ENCODE assay signal across 7 cellular contexts in genomic region chr1:150696151-150696550, GRCh38. TPM values are rescaled to one million over a fixed set of nuclear protein-coding genes. Genes with fewer than 3 reads are reported as not detected.
DNase-seq lines count a peak whose midpoint lies in the region; ATAC-seq and TF ChIP-seq lines count a peak whose summit lies in the region.

No MANE protein-coding gene starts in this region.

- peak overlapping the region; percentile 99 for H3K27ac Mint-ChIP-seq in HFFc6

- H3K4me3 ChIP-seq in SU-DHL-6 (ENCODE audit: insufficient read depth, low read length, poor library complexity, severe bottlenecking) (peak overlapping the region; percentile 99), fibroblast of villous mesenchyme (ENCODE audit: low read depth, low read length) (peak overlapping the region; percentile 65), skeletal muscle tissue (ENCODE audit: low read length in 3 of 3) (peak overlapping the region; percentile 22 to 92 (median 86))

- H3K9me3 ChIP-seq in SU-DHL-6 (ENCODE audit: insufficient read depth, low read length) (no peaks in the 10 kb centered on the region), skeletal muscle tissue (ENCODE audit: control insufficient read depth in 3 of 3, low read length in 3 of 3) (no peaks in the 10 kb centered on the region)

- H3K27ac ChIP-seq in SU-DHL-6 (ENCODE audit: low read depth, low read length) (peak overlapping the region; percentile 52), skeletal muscle tissue (ENCODE audit: low read depth, low read length) (no peak overlapping the region)

- H3K36me3 ChIP-seq in SU-DHL-6 (ENCODE audit: low read length) (peaks cover 25% of the 10 kb centered on the region), skeletal muscle tissue (ENCODE audit: control insufficient read depth in 3 of 3, insufficient read depth in 3 of 3, low read length in 3 of 3) (peaks cover 4 to 25% (median 20%) of the 10 kb centered on the region in 3 donors)

- no peaks in the 10 kb centered on the region for H3K9me2 ChIP-seq in SU-DHL-6 (replicated peaks; ENCODE audit: insufficient read depth, low read length)

- peaks cover 31% of the 10 kb centered on the region for H3K4me1 Mint-ChIP-seq in HFFc6 (ENCODE audit: low read depth)

- H3K4me3 Mint-ChIP-seq in HFFc6 = peak overlapping the region; percentile 99

- DNase-seq in HFFc6 (no peak), fibroblast of villous mesenchyme (ENCODE audit: low read depth) (no peak), NCI-H446 (lab: John Stamatoyannopoulos, UW) (no peak)

- H3F3A ChIP-seq in SU-DHL-6 (ENCODE audit: insufficient read depth) = peaks cover 34% of the 10 kb centered on the region

- H4K20me1 ChIP-seq in SU-DHL-6 (ENCODE audit: low read depth, low read length) = no peaks in the 10 kb centered on the region

- peaks cover 15% of the 10 kb centered on the region for H3K36me3 Mint-ChIP-seq in HFFc6 (ENCODE audit: low read depth)

- H3K4me2 ChIP-seq in SU-DHL-6 (ENCODE audit: low read depth, low read length, poor library complexity, severe bottlenecking) = peak overlapping the region; percentile 96

- H3K27me3 ChIP-seq in SU-DHL-6 (ENCODE audit: low read length) (no peaks in the 10 kb centered on the region), skeletal muscle tissue (ENCODE audit: control insufficient read depth in 3 of 3, insufficient read depth in 3 of 3, low read length in 3 of 3) (no peaks in the 10 kb centered on the region)

- H3K9ac ChIP-seq in SU-DHL-6 (ENCODE audit: low read length) (peak overlapping the region; percentile 64), skeletal muscle tissue (ENCODE audit: low read depth in 1 of 3, low read length in 3 of 3) (peak overlapping the region; percentile 1 to 36 (median 8))

- peaks cover 0 to 6% (median 0%) of the 10 kb centered on the region in 3 donors for H3K4me1 ChIP-seq in skeletal muscle tissue (ENCODE audit: control insufficient read depth in 3 of 3, insufficient read depth in 3 of 3, low read length in 3 of 3)

- ATAC-seq in HG03196 (IDR thresholded peaks at IDR 0.05; ENCODE audit: unreplicated experiment) = no peak
- no peak for ATAC-seq in HG03565 (IDR thresholded peaks at IDR 0.05; ENCODE audit: unreplicated experiment)

- H3K9me3 Mint-ChIP-seq in HFFc6 = no peaks in the 10 kb centered on the region

- H3K79me2 ChIP-seq in SU-DHL-6 (ENCODE audit: insufficient read depth, low read length) = peaks cover 8% of the 10 kb centered on the region

- TF ChIP-seq CTCF in HFFc6 (IDR thresholded peaks at IDR 0.05) (no peak), SU-DHL-6 (IDR thresholded peaks at IDR 0.05; ENCODE audit: insufficient read depth, low read length, poor library complexity, severe bottlenecking) (no peak), fibroblast of villous mesenchyme (IDR thresholded peaks at IDR 0.05; ENCODE audit: insufficient read depth, low read depth, low read length) (no peak)

- peaks cover under 1% of the 10 kb centered on the region; the same call in 1 of the 2 replicates for H3K27me3 Mint-ChIP-seq in HFFc6 (ENCODE audit: insufficient read depth)

- H2AFZ ChIP-seq in SU-DHL-6 (ENCODE audit: low read depth, low read length, severe bottlenecking) = no peak overlapping the region

RNA-seq across cellular contexts. Expression of gene GOLPH3L, which starts 0.8 kb away (rescaled TPM):
- 10 to 100 TPM; 22.0 to 26.3 (median 24.6) TPM for total RNA-seq in HFFc6 (2021; fragmentation: NEBNext Ultra II Directional; extraction: Animal tissue kit (Norgen Biotek cat#: 25700))
- total RNA-seq in fibroblast of villous mesenchyme (9.3 and 17.7 TPM in 2 replicates), skeletal muscle tissue (22.4 TPM)

RNA-seq across cellular contexts. Expression of gene HORMAD1, which starts 24.5 kb away (rescaled TPM):
- total RNA-seq in HFFc6 (2021; fragmentation: NEBNext Ultra II Directional; extraction: Animal tissue kit (Norgen Biotek cat#: 25700)) = not detected
- total RNA-seq in fibroblast of villous mesenchyme = 0.43 and 1.3 TPM in 2 replicates
- total RNA-seq in skeletal muscle tissue = not detected
